In the genomic region with DNA sequence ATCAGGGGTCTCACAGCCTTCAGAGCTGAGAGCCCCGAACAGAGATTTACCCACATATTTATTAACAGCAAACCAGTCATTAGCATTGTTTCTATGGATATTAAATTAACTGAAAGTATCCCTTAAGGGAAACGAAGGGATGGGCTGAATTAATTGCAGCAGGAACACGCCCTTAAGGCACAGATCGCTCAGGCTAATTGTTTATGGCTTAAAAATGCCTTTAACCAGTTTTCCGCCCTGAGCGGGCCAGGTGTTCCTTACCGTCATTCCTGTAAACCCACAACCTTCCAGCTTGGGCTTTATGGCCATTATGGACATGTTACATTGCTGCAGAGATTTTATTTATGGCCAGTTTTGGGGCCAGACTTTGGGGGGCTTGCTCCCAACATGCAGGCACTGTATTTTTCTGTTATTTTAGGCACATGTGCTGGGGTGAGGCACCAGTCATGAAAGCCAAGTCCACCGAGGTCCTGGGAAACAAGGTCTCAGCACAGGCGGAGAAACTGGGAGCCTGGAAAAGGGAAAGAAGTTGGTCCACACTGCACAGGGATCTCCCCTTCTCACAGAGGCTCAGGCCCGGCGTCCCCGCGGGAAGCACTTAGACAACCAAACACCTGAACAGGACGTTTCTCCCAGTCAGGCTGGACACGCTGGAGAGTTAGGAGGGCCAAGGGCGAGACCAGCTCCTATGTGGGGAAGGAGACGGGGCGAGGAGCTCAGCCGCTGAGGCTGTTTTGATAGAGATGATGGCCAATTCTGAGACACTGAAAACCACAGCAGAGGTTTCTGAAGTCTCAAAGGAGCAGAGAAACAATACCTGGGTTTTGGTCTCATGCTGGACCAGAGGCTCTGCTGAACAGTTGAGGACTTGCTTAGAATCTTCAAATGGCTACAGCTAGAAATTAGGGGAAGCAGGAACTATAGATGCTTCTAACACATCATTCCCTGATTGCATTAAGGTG, we compare ENCODE assay signal across 14 cellular contexts.
DNase-seq lines count a peak whose midpoint lies in the region; ATAC-seq and TF ChIP-seq lines count a peak whose summit lies in the region.
"Had no signal": no experiment of that assay in that cellular context is flagged by ENCODE, and none has a peak within 500 bp of the region (broad histone marks: within the 10 kb centered on the region; RNA-seq: fewer than 3 reads in every experiment).

No MANE protein-coding gene starts in this region.

- no peaks in the 10 kb centered on the region for H3K36me3 Mint-ChIP-seq in endodermal cell (ENCODE audit: low read depth)

- H3K27ac ChIP-seq in right atrium auricular region, result no peak overlapping the region
- no peak overlapping the region for H3K27ac ChIP-seq in endodermal cell (ENCODE audit: low read depth, low read length)
- no peak overlapping the region for H3K27ac ChIP-seq in lung (ENCODE audit: low read depth in 1 of 2, low read length in 1 of 2)
- H3K27ac ChIP-seq: BLaER1 treated with 17β-estradiol and CSF1 and Interleukin-3, amounts not matched to agents 10 nM and 100 nM; HL-60 had no signal

- H3K4me3 ChIP-seq in right atrium auricular region (no peak overlapping the region), endodermal cell (ENCODE audit: low read length) (no peak overlapping the region), lung (no peak overlapping the region), MG63 (no peak overlapping the region)
- H3K4me3 ChIP-seq: BLaER1 treated with 17β-estradiol and CSF1 and Interleukin-3, amounts not matched to agents 10 nM and 100 nM; HAP-1 had no signal

- TF ChIP-seq CTCF in right atrium auricular region (IDR thresholded peaks at IDR 0.05), result no peak
- TF ChIP-seq CTCF in endodermal cell (conservative IDR thresholded peaks at IDR 0.05), result no peak
- no peak for TF ChIP-seq CTCF in lung (IDR thresholded peaks at IDR 0.05; ENCODE audit: control extremely low read depth, extremely low read depth)

- WGBS in endodermal cell (ENCODE audit: insufficient coverage in 1 of 2, insufficient read length in 1 of 2), 2 experiments, result 91% methylated on average over 14 to 18 of the region's 19 CpGs
- 84 to 86% methylated on average over 19 of the region's 19 CpGs for WGBS in lung, 2 donors

- no peak overlapping the region for H3K4me3 Mint-ChIP-seq in endodermal cell
- H3K4me3 Mint-ChIP-seq: CD4-positive, alpha-beta T cell had no signal

- H3K27ac Mint-ChIP-seq in endodermal cell, result no peak overlapping the region
- H3K27ac Mint-ChIP-seq: CD4-positive, alpha-beta T cell had no signal

- H3K36me3 ChIP-seq in right atrium auricular region (no peaks in the 10 kb centered on the region), endodermal cell (ENCODE audit: control insufficient read depth, insufficient read depth, low read length) (no peaks in the 10 kb centered on the region), lung (ENCODE audit: control insufficient read depth in 2 of 2, insufficient read depth in 2 of 2, low read length in 2 of 2) (no peaks in the 10 kb centered on the region), MG63 (no peaks in the 10 kb centered on the region)
- H3K36me3 ChIP-seq: BLaER1 treated with 17β-estradiol and CSF1 and Interleukin-3, amounts not matched to agents 10 nM and 100 nM; HAP-1 had no signal

- peak; percentile 36 for DNase-seq in right atrium auricular region (ENCODE audit: low spot score)
- no peak for DNase-seq in left ventricle myocardium superior
- peak; percentile 37 for DNase-seq in endodermal cell
- DNase-seq in lung (ENCODE audit: low spot score), result peak; percentile 14
- no peak for DNase-seq in NCI-H526 treated with DMSO at 0.1 percent for 48 hours (lab: John Stamatoyannopoulos, UW)
- DNase-seq in MG63, result no peak
- DNase-seq in HK-2 (ENCODE audit: unreplicated experiment), result no peak
- DNase-seq: ACHN; CD4-positive, alpha-beta T cell; DMS79 had no signal

- no peaks in the 10 kb centered on the region for H3K9me3 ChIP-seq in right atrium auricular region
- no peaks in the 10 kb centered on the region for H3K9me3 ChIP-seq in endodermal cell (ENCODE audit: control insufficient read depth, low read length)
- peaks cover 0 to 2% of the 10 kb centered on the region in 2 donors for H3K9me3 ChIP-seq in lung (ENCODE audit: control insufficient read depth in 2 of 2, insufficient read depth in 1 of 2, low read length in 1 of 2)
- no peaks in the 10 kb centered on the region for H3K9me3 ChIP-seq in MG63
- H3K9me3 ChIP-seq: BLaER1 treated with 17β-estradiol and CSF1 and Interleukin-3, amounts not matched to agents 10 nM and 100 nM; HAP-1 had no signal

- H3K27me3 ChIP-seq in right atrium auricular region, result no peaks in the 10 kb centered on the region
- H3K27me3 ChIP-seq in endodermal cell (ENCODE audit: control insufficient read depth, insufficient read depth, low read length, poor library complexity, severe bottlenecking), result no peaks in the 10 kb centered on the region
- H3K27me3 ChIP-seq in lung (ENCODE audit: control insufficient read depth, insufficient read depth), result no peaks in the 10 kb centered on the region
- no peaks in the 10 kb centered on the region for H3K27me3 ChIP-seq in MG63

- no peak for ATAC-seq in left ventricle myocardium superior
- ATAC-seq in lung (ENCODE audit: insufficient read depth, low FRiP score), result no peak
- ATAC-seq in GM21737 (IDR thresholded peaks at IDR 0.05; ENCODE audit: unreplicated experiment), result no peak

- H3K4me1 ChIP-seq in right atrium auricular region (peaks cover 0 to 9% of the 10 kb centered on the region in 2 donors), endodermal cell (ENCODE audit: control insufficient read depth, insufficient read depth, low read length) (no peaks in the 10 kb centered on the region), lung (ENCODE audit: control insufficient read depth in 2 of 2, insufficient read depth in 2 of 2, low read length in 2 of 2) (no peaks in the 10 kb centered on the region)

- H3K4me1 Mint-ChIP-seq in endodermal cell, result no peaks in the 10 kb centered on the region

- intact Hi-C loops in left ventricle myocardium superior (cut with micrococcal nuclease), result no loop called here

- no peaks in the 10 kb centered on the region for H3K9me3 Mint-ChIP-seq in endodermal cell
- H3K9me3 Mint-ChIP-seq: CD4-positive, alpha-beta T cell had no signal

- H3K27me3 Mint-ChIP-seq in endodermal cell (ENCODE audit: insufficient read depth), result no peaks in the 10 kb centered on the region
- H3K27me3 Mint-ChIP-seq: CD4-positive, alpha-beta T cell had no signal

- no peak overlapping the region for H3K9ac ChIP-seq in endodermal cell (ENCODE audit: extremely low read depth, low read length, poor library complexity, severe bottlenecking)
- H3K9ac ChIP-seq: BLaER1 treated with 17β-estradiol and CSF1 and Interleukin-3, amounts not matched to agents 10 nM and 100 nM had no signal

Comparison
In these comparisons a context has a peak if more than half of its experiments do, and no peak if none do; other contexts are left out.
1. DNase-seq: peak in right atrium auricular region (single experiment), endodermal cell (single experiment) and lung (single experiment); none in left ventricle myocardium superior (single experiment), NCI-H526 treated with DMSO at 0.1 percent for 48 hours (single experiment), MG63 (single experiment) and HK-2 (single experiment).